ENCODE assay signal across 8 cellular contexts in genomic region chr2:224357098-224357901, GRCh38. TPM values are rescaled to one million over a fixed set of nuclear protein-coding genes. Genes with fewer than 3 reads are reported as not detected.
DNase-seq lines count a peak whose midpoint lies in the region; ATAC-seq lines count a peak whose summit lies in the region.

No MANE protein-coding gene starts in this region.

- in situ Hi-C loops in KBM-7 (cut with MboI; ENCODE audit: low pct_unique_long_range_greater_than_20kb, low sequenced_read_pairs), result loop anchor here (25.0 kb wide), 1 partner anchor 405 kb away; no protein-coding TSS in a partner anchor

- DNase-seq in ELF-1 (ENCODE audit: low read depth, low spot score), result peak; percentile 31
- DNase-seq in KBM-7, result peak; percentile 85
- peak; percentile 48 for DNase-seq in RPMI8226
- peak; percentile 12 for DNase-seq in activated effector memory CD4-positive, alpha-beta T cell treated with Interleukin-2 at 50 U/mL for 16 hours
- peak; percentile 55 for DNase-seq in globus pallidus (ENCODE audit: low spot score)
- peak; percentile 70 for DNase-seq in putamen (ENCODE audit: low spot score)
- DNase-seq in posterior vena cava (ENCODE audit: low spot score), result no peak

- intact Hi-C loops in posterior vena cava (cut with DNase I), result loop anchor here (5.0 to 10.0 kb wide), 2 partner anchors 290 to 428 kb away; no protein-coding TSS in a partner anchor

- ATAC-seq in GM21576 (IDR thresholded peaks at IDR 0.05; ENCODE audit: unreplicated experiment), result peak; percentile 85

RNA-seq across cellular contexts. Expression of gene FAM124B, which starts 44.6 kb away (rescaled TPM):
- total RNA-seq in posterior vena cava, result 1 to 10 TPM; 2.1 to 3.3 TPM
